ENCODE assay signal across 1 cellular context in genomic region chr7:87202705-87203104, GRCh38.
TF ChIP-seq lines count a peak whose summit lies in the region.

No MANE protein-coding gene starts in this region.

TF ChIP-seq in HepG2, 621 proteins besides CTCF, POLR2A, EP300 and RAD21:
- TF ChIP-seq SP4 (CRISPR knock-in tag; IDR thresholded peaks at IDR 0.05) (no peak), KDM6A (CRISPR knock-in tag; IDR thresholded peaks at IDR 0.05; ENCODE audit: low read depth) (no peak), ZNF484 (CRISPR knock-in tag; IDR thresholded peaks at IDR 0.05; ENCODE audit: borderline replicate concordance, low read depth) (no peak)
